Comparison of ENCODE assay signal across 8 cellular contexts in genomic region chr4:128809477-128810330, GRCh38. TPM values are rescaled to one million over a fixed set of nuclear protein-coding genes. Genes with fewer than 3 reads are reported as not detected.
DNase-seq lines count a peak whose midpoint lies in the region; ATAC-seq and TF ChIP-seq lines count a peak whose summit lies in the region.

Gene JADE1, plus strand, starts transcription at chr4:128809700. Its CDS starts 22,059 bp downstream, at chr4:128831759.

- H3K27me3 ChIP-seq in CD4-positive, alpha-beta memory T cell (ENCODE audit: insufficient read depth, low read length), result no peaks in the 10 kb centered on the region
- no peaks in the 10 kb centered on the region for H3K27me3 ChIP-seq in dorsolateral prefrontal cortex

- CTCF ChIA-PET in CD4-positive, alpha-beta memory T cell (lab: Charles Lee; ENCODE audit: partially characterized antibody), result interaction anchor here (1.1 to 2.4 kb wide), 4 partner anchors 11 to 235 kb away, joined by 3 to 17 read pairs (median 12); no protein-coding TSS in a partner anchor
- CTCF ChIA-PET in activated CD4-positive, alpha-beta memory T cell treated with anti-CD3 and anti-CD28 coated beads for 36 hours (lab: Charles Lee), result interaction anchor here (0.7 to 2.5 kb wide), 8 partner anchors 18 to 618 kb away, joined by 3 to 6 read pairs (median 4); no protein-coding TSS in a partner anchor

- 1% methylated on average over 49 to 56 of the region's 91 CpGs for WGBS in lower leg skin, 2 donors

- peak within 1 kb of the TSS; percentile 96 to 100 (median 98) for H3K27ac Mint-ChIP-seq in CD4-positive, alpha-beta memory T cell
- H3K27ac Mint-ChIP-seq in activated CD4-positive, alpha-beta memory T cell treated with anti-CD3 and anti-CD28 coated beads for 36 hours, result peak within 1 kb of the TSS; percentile 96

- peak in 53 of 56 donors; percentile 19 to 73 (median 55) for TF ChIP-seq CTCF in dorsolateral prefrontal cortex (IDR thresholded peaks at IDR 0.05 in 54 of 56, conservative IDR thresholded peaks at IDR 0.05 in 2 of 56; ENCODE audit: low read depth in 1 of 56, partially characterized antibody in 56 of 56)
- no peak for TF ChIP-seq CTCF in lower leg skin (IDR thresholded peaks at IDR 0.05)

- no peaks in the 10 kb centered on the region for H3K9me3 ChIP-seq in CD4-positive, alpha-beta memory T cell (ENCODE audit: control insufficient read depth in 1 of 2, low read length in 2 of 2)

- H3K4me3 ChIP-seq in CD4-positive, alpha-beta memory T cell (ENCODE audit: low read length in 2 of 2), result peak within 1 kb of the TSS; percentile 89 to 98
- H3K4me3 ChIP-seq in dorsolateral prefrontal cortex (peak within 1 kb of the TSS; percentile 61 to 95 (median 84)), lower leg skin (ENCODE audit: low read depth, poor library complexity, severe bottlenecking) (peak within 1 kb of the TSS; percentile 87)

- peaks cover 9 to 38% (median 18%) of the 10 kb centered on the region in 4 donors for H3K4me1 Mint-ChIP-seq in CD4-positive, alpha-beta memory T cell
- peaks cover 13% of the 10 kb centered on the region for H3K4me1 Mint-ChIP-seq in activated CD4-positive, alpha-beta memory T cell treated with anti-CD3 and anti-CD28 coated beads for 36 hours (ENCODE audit: low read depth)

- intact Hi-C loops in CD4-positive, alpha-beta memory T cell (cut with micrococcal nuclease), result loop anchor here (1.0 to 5.0 kb wide), 8 partner anchors 27 to 929 kb away; partner anchors contain the start of genes ABHD18, LARP1B, MFSD8 and PLK4
- intact Hi-C loops in activated CD4-positive, alpha-beta memory T cell treated with anti-CD3 and anti-CD28 coated beads for 36 hours (cut with micrococcal nuclease), result loop anchor here (1.0 to 5.0 kb wide), 8 partner anchors 27 to 927 kb away; partner anchors contain the start of genes ABHD18, LARP1B, MFSD8 and PLK4
- intact Hi-C loops in dorsolateral prefrontal cortex (cut with DNase I), result loop anchor here (2.0 to 10.0 kb wide), 9 partner anchors 53 to 523 kb away; partner anchors contain the start of gene PGRMC2 (in 2 of the 2)
- intact Hi-C loops in lower leg skin (cut with DNase I; ENCODE audit: low total_unique reads), result loop anchor here (10.0 kb wide), 1 partner anchor 355 kb away; no protein-coding TSS in a partner anchor

- peak within 1 kb of the TSS; percentile 61 for H3K27ac ChIP-seq in CD4-positive, alpha-beta memory T cell (ENCODE audit: low read depth, low read length)
- H3K27ac ChIP-seq in dorsolateral prefrontal cortex, result peak within 1 kb of the TSS; percentile 46 to 98 (median 93)

- H3K4me3 Mint-ChIP-seq in CD4-positive, alpha-beta memory T cell, result peak within 1 kb of the TSS; percentile 96 to 100 (median 99)
- H3K4me3 Mint-ChIP-seq in activated CD4-positive, alpha-beta memory T cell treated with anti-CD3 and anti-CD28 coated beads for 36 hours, result peak within 1 kb of the TSS; percentile 89

- peak in 1 of 2 donors; percentile 6 for TF ChIP-seq POLR2A in lower leg skin (IDR thresholded peaks at IDR 0.05)

- ATAC-seq in GM19438 (IDR thresholded peaks at IDR 0.05; ENCODE audit: low read depth, unreplicated experiment), result peak; percentile 39
- ATAC-seq in HG03575 (IDR thresholded peaks at IDR 0.05; ENCODE audit: extremely low read depth, insufficient number of reproducible peaks, low FRiP score, unreplicated experiment), result peak; percentile 47

- H3K27me3 Mint-ChIP-seq in CD4-positive, alpha-beta memory T cell, result no peaks in the 10 kb centered on the region
- no peaks in the 10 kb centered on the region for H3K27me3 Mint-ChIP-seq in activated CD4-positive, alpha-beta memory T cell treated with anti-CD3 and anti-CD28 coated beads for 36 hours

- peak; percentile 88 to 94 (median 90) for DNase-seq in CD4-positive, alpha-beta memory T cell
- peak; percentile 94 for DNase-seq in NCI-H82 (lab: John Stamatoyannopoulos, UW)
- DNase-seq in activated CD4-positive, alpha-beta memory T cell treated with anti-CD3 and anti-CD28 coated beads for 36 hours, result peak; percentile 95
- peak; percentile 72 to 93 (median 89) for DNase-seq in dorsolateral prefrontal cortex
- peak; percentile 91 to 98 for DNase-seq in lower leg skin (ENCODE audit: low spot score in 2 of 2)
- peak; percentile 78 to 85 for DNase-seq in stimulated activated CD4-positive, alpha-beta T cell treated with anti-CD3 and anti-CD28 coated beads, Interleukin-4, amount 100 ng/mL, for 48 hours (ENCODE audit: low read depth in 2 of 2)

- peaks cover 0 to 12% of the 10 kb centered on the region in 2 donors for H3K36me3 Mint-ChIP-seq in CD4-positive, alpha-beta memory T cell
- peaks cover 2% of the 10 kb centered on the region for H3K36me3 Mint-ChIP-seq in activated CD4-positive, alpha-beta memory T cell treated with anti-CD3 and anti-CD28 coated beads for 36 hours

- POLR2A ChIA-PET in CD4-positive, alpha-beta memory T cell (lab: Charles Lee; ENCODE audit: partially characterized antibody), result interaction anchor here (0.6 to 2.3 kb wide), 11 partner anchors 45 to 844 kb away, joined by 3 to 15 read pairs (median 3); partner anchors contain the start of genes ABHD18, LARP1B, MFSD8 and SCLT1
- POLR2A ChIA-PET in activated CD4-positive, alpha-beta memory T cell treated with anti-CD3 and anti-CD28 coated beads for 36 hours (lab: Charles Lee), result interaction anchor here (0.6 to 1.0 kb wide), 4 partner anchors 34 to 606 kb away, joined by 3 to 5 read pairs (median 3); no protein-coding TSS in a partner anchor

- H3K9me3 Mint-ChIP-seq in CD4-positive, alpha-beta memory T cell, result no peaks in the 10 kb centered on the region
- H3K9me3 Mint-ChIP-seq in activated CD4-positive, alpha-beta memory T cell treated with anti-CD3 and anti-CD28 coated beads for 36 hours, result no peaks in the 10 kb centered on the region

- H3K4me1 ChIP-seq in CD4-positive, alpha-beta memory T cell (ENCODE audit: insufficient read depth, low read length), result peaks cover 23% of the 10 kb centered on the region

- no peaks in the 10 kb centered on the region for H3K36me3 ChIP-seq in CD4-positive, alpha-beta memory T cell (ENCODE audit: insufficient read depth, low read length)

RNA-seq across cellular contexts. Expression of gene JADE1, which starts in this region (rescaled TPM):
- 10 to 100 TPM; 65.6 to 67.3 TPM for total RNA-seq in CD4-positive, alpha-beta memory T cell
- polyA plus RNA-seq in CD4-positive, alpha-beta memory T cell, result 10 to 100 TPM; 44.9 to 54.2 TPM
- total RNA-seq in activated CD4-positive, alpha-beta memory T cell treated with anti-CD3 and anti-CD28 coated beads for 36 hours, result 10 to 100 TPM; 25.4 to 28.3 TPM
- total RNA-seq in dorsolateral prefrontal cortex (10 to 100 TPM; 21.3 to 55.2 (median 36.1) TPM), lower leg skin (10 to 100 TPM; 13.5 to 36.7 (median 19.6) TPM)

Comparison
In these comparisons a context has a peak if more than half of its experiments do, and no peak if none do; other contexts are left out.
1. Peak in every context shown above with its lines: DNase-seq, ATAC-seq, H3K4me3 ChIP-seq and H3K27ac ChIP-seq.
2. CTCF ChIP-seq: peak in dorsolateral prefrontal cortex (53 of 56); none in lower leg skin (0 of 3).